2 cellular contexts compared by ENCODE assay signal in the genomic region with DNA sequence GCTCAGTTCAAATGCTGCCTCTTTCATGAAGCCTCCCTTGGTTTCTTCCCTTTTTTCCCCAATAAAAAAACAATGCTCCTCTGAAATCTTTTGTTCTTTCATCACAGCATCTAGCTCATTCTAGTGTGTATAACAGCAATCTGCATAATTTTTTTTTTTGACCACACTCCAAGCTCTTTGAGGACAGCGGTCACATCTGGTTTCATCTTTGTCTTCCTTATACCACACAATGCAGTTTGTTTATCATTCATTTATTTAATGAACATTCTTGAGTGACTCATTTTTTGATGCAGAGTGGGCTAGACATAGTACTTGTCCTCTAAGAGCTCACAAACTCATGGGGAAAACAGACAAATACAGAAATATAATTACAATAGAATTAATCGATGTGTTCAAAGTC.
TF ChIP-seq lines count a peak whose summit lies in the region.

No MANE protein-coding gene starts in this region.

TF ChIP-seq in IMR-90, 13 proteins besides CTCF, POLR2A, EP300 and RAD21:
- TF ChIP-seq FOS (IDR thresholded peaks at IDR 0.05; ENCODE audit: low read depth, low read length): no peak
- TF ChIP-seq, protein P1, sequence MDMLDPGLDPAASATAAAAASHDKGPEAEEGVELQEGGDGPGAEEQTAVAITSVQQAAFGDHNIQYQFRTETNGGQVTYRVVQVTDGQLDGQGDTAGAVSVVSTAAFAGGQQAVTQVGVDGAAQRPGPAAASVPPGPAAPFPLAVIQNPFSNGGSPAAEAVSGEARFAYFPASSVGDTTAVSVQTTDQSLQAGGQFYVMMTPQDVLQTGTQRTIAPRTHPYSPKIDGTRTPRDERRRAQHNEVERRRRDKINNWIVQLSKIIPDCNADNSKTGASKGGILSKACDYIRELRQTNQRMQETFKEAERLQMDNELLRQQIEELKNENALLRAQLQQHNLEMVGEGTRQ (IDR thresholded peaks at IDR 0.05; ENCODE audit: low read depth, low read length): no peak
- TF ChIP-seq MXI1 (IDR thresholded peaks at IDR 0.05; ENCODE audit: borderline replicate concordance, low read depth, low read length): no peak
- TF ChIP-seq NFE2L2 (IDR thresholded peaks at IDR 0.05; ENCODE audit: low read depth, low read length): no peak
- no peak for TF ChIP-seq BHLHE40 (IDR thresholded peaks at IDR 0.05; ENCODE audit: low read depth, low read length)
- no peak for TF ChIP-seq RCOR1 (IDR thresholded peaks at IDR 0.05; ENCODE audit: insufficient replicate concordance, low read length)
- no peak for TF ChIP-seq SMC3 (IDR thresholded peaks at IDR 0.05; ENCODE audit: low read depth, low read length)
- TF ChIP-seq RFX5 (IDR thresholded peaks at IDR 0.05; ENCODE audit: low read depth, low read length): no peak
- TF ChIP-seq CEBPB (IDR thresholded peaks at IDR 0.05; ENCODE audit: low read depth, low read length): no peak
- TF ChIP-seq MAZ (IDR thresholded peaks at IDR 0.05; ENCODE audit: borderline replicate concordance, low read depth, low read length): no peak
- TF ChIP-seq MAFK (IDR thresholded peaks at IDR 0.05; ENCODE audit: low read depth, low read length): no peak
- no peak for TF ChIP-seq CHD1 (IDR thresholded peaks at IDR 0.05; ENCODE audit: low read depth, low read length)
- no peak for TF ChIP-seq ELK1 (IDR thresholded peaks at IDR 0.05; ENCODE audit: borderline replicate concordance, low read depth, low read length)
TF ChIP-seq in IMR-90: peak in this region for 0.

TF ChIP-seq in K562, 482 proteins besides CTCF, POLR2A, EP300 and RAD21:
- no peak for TF ChIP-seq ZNF316 (IDR thresholded peaks at IDR 0.05)
- TF ChIP-seq ZFP36 (IDR thresholded peaks at IDR 0.05; ENCODE audit: low read depth, low read length, partially characterized antibody): peak; percentile 15
